ENCODE assay signal across 8 cellular contexts in genomic region chrX:30504309-30504708, GRCh38.
DNase-seq lines count a peak whose midpoint lies in the region; ATAC-seq, FAIRE-seq and TF ChIP-seq lines count a peak whose summit lies in the region.

No MANE protein-coding gene starts in this region.

- H3K36me3 ChIP-seq in OCI-LY1 (ENCODE audit: insufficient read depth, low read length) = no peaks in the 10 kb centered on the region
- no peaks in the 10 kb centered on the region for H3K36me3 ChIP-seq in upper lobe of right lung
- H3K36me3 ChIP-seq in ovary = no peaks in the 10 kb centered on the region

- H3K9me3 ChIP-seq in OCI-LY1 (ENCODE audit: low read length) (no peaks in the 10 kb centered on the region), upper lobe of right lung (no peaks in the 10 kb centered on the region), ovary (no peaks in the 10 kb centered on the region)

- WGBS in ovary, 3 donors = 0 to 1% (median 0%) methylated on average over 2 of the region's 2 CpGs

- H4K20me1 ChIP-seq in OCI-LY1 (ENCODE audit: insufficient read depth, low read length) = no peaks in the 10 kb centered on the region

- in situ Hi-C loops in GM13977 (cut with MboI; ENCODE audit: low pct_unique_long_range_greater_than_20kb, low sequenced_read_pairs, unreplicated experiment) = no loop called here

- peak; percentile 98 for FAIRE-seq in A204.1 (lab: Jason Lieb, UNC)

- H3K27ac ChIP-seq in OCI-LY1 (ENCODE audit: low read depth, low read length, poor library complexity, severe bottlenecking) (no peak overlapping the region), upper lobe of right lung (no peak overlapping the region), ovary (no peak overlapping the region)

- no peaks in the 10 kb centered on the region for H3F3A ChIP-seq in OCI-LY1 (ENCODE audit: insufficient read depth, low read length)

- peak; percentile 24 for DNase-seq in GM13977 (ENCODE audit: low spot score)
- DNase-seq in fibroblast of peridontal ligament (ENCODE audit: extremely low read depth) = peak; percentile 65
- DNase-seq in upper lobe of right lung = no peak
- DNase-seq in left colon = no peak
- no peak for DNase-seq in ovary

- no peak for TF ChIP-seq EP300 in ovary (IDR thresholded peaks at IDR 0.05)

- no peak overlapping the region for H2AFZ ChIP-seq in OCI-LY1 (ENCODE audit: low read length)

- intact Hi-C loops in upper lobe of right lung (cut with DNase I) = no loop called here
- intact Hi-C loops in left colon (cut with DNase I, micrococcal nuclease) = no loop called here
- intact Hi-C loops in ovary (cut with DNase I) = loop anchor here in 2 of 4 donors (10.0 kb wide), 2 partner anchors 230 to 1920 kb away; partner anchors contain the start of gene IL1RAPL1 (in 1 of the 2)

- no peaks in the 10 kb centered on the region for H3K79me2 ChIP-seq in OCI-LY1 (ENCODE audit: insufficient read depth, low read length)

- no peak overlapping the region for H3K4me2 ChIP-seq in OCI-LY1 (ENCODE audit: low read length)

- TF ChIP-seq CTCF in GM13977 (IDR thresholded peaks at IDR 0.05; ENCODE audit: extremely low read depth, insufficient read depth, missing control alignments) (peak; percentile 51), OCI-LY1 (IDR thresholded peaks at IDR 0.05; ENCODE audit: low read length) (peak; percentile 46; the same call in 1 of the 2 replicates), upper lobe of right lung (IDR thresholded peaks at IDR 0.05) (peak; percentile 38), ovary (IDR thresholded peaks at IDR 0.05) (peak in 1 of 3 donors; percentile 42)

- H3K4me1 ChIP-seq in OCI-LY1 (ENCODE audit: insufficient read depth, low read length, severe bottlenecking) (no peaks in the 10 kb centered on the region), upper lobe of right lung (no peaks in the 10 kb centered on the region), ovary (ENCODE audit: insufficient read depth) (no peaks in the 10 kb centered on the region)

- H3K9me2 ChIP-seq in OCI-LY1 (ENCODE audit: low read depth, low read length) = no peaks in the 10 kb centered on the region

- no peaks in the 10 kb centered on the region for H3K27me3 ChIP-seq in OCI-LY1 (ENCODE audit: insufficient read depth, low read length)
- H3K27me3 ChIP-seq in upper lobe of right lung = no peaks in the 10 kb centered on the region
- H3K27me3 ChIP-seq in ovary = no peaks in the 10 kb centered on the region

- TF ChIP-seq POLR2A in ovary (IDR thresholded peaks at IDR 0.05) = no peak

- no peak overlapping the region for H3K9ac ChIP-seq in OCI-LY1 (ENCODE audit: low read length)

- ATAC-seq in upper lobe of right lung = no peak
- no peak for ATAC-seq in HG02798 (IDR thresholded peaks at IDR 0.05; ENCODE audit: poor library complexity, unreplicated experiment)
- ATAC-seq in left colon = no peak

- H3K4me3 ChIP-seq in OCI-LY1 (ENCODE audit: low read depth, low read length, poor library complexity, severe bottlenecking) = no peak overlapping the region
- H3K4me3 ChIP-seq in upper lobe of right lung = no peak overlapping the region
- no peak overlapping the region for H3K4me3 ChIP-seq in ovary

Comparison
In these comparisons a context has a peak if more than half of its experiments do, and no peak if none do; other contexts are left out.
1. DNase-seq: peak in GM13977 (single experiment) and fibroblast of peridontal ligament (single experiment); none in upper lobe of right lung (single experiment), left colon (0 of 2) and ovary (0 of 5).